8 cellular contexts compared by ENCODE assay signal in the genomic region with DNA sequence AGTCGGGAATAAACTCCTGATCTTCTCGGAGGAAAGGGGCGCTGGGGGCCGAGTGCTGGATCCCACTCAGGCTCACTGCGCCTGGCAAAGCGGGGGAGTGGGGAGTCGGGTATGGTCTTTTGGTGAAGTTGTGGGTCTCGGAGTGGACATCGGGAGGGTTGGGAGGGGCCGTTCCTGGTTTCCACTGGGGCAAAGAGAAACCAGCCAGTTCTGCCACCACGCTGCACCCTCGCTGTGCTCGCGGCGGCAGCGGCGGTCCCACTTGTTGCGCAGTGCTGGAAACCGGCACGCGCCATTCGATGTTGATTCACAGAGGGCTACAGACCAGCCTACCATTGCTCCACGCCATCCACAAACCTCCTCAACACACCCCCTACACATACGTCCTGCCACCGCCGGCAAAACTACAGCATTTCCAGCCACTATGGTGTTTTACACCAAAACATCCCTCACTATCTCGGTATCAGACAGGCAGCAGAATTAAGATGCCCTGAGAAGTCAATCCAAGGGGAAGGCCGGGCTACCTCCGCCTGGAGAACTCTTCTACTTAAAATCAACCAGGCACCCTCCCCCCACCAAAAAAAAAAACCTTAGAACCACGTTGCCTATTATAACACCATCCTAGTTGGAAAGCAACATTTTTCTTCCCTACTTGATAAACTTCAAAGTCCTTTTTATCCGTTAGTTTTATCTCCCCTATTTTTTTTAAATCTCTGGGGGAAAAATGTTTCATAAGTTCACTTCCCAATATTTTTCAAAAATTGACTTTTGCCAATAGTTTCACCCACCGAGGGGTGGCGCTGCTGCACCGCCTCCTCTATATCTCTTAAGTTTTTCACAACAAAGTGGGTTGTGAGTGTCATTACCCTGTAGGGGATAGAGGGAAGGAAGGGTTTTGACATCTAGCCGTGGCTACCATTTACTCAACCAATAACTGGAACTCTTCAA. TPM values are rescaled to one million over a fixed set of nuclear protein-coding genes. Genes with fewer than 3 reads are reported as not detected.
DNase-seq lines count a peak whose midpoint lies in the region; ATAC-seq, FAIRE-seq and TF ChIP-seq lines count a peak whose summit lies in the region.

No MANE protein-coding gene starts in this region.

- peak overlapping the region; percentile 93 for H3K4me2 ChIP-seq in endothelial cell of umbilical vein (ENCODE audit: insufficient read depth, low read length)

- TF ChIP-seq CTCF in endothelial cell of umbilical vein (IDR thresholded peaks at IDR 0.05; ENCODE audit: extremely low read depth in 1 of 2, insufficient read depth in 1 of 2, low read depth in 1 of 2, low read length in 2 of 2) (peak; percentile 73 to 82), mucosa of descending colon (IDR thresholded peaks at IDR 0.05) (no peak)

- H3K9me3 Mint-ChIP-seq in stimulated activated effector memory CD8-positive, alpha-beta T cell treated with anti-CD3 and anti-CD28 coated beads, Interleukin-12 subunit alpha, Interleukin-12 subunit beta, amount 100 ng/mL, for 72 hours = no peaks in the 10 kb centered on the region

- DNase-seq in AG08396 (ENCODE audit: low spot score) = peak; percentile 63
- peak; percentile 78 for DNase-seq in HCEC 1CT
- peak; percentile 75 to 93 for DNase-seq in NOMO-1 (lab: John Stamatoyannopoulos, UW; ENCODE audit: unreplicated experiment in 2 of 2)
- peak; percentile 70 for DNase-seq in activated T-cell treated with anti-CD3 and anti-CD28 coated beads for 1 hour (ENCODE audit: low read depth)
- peak; percentile 81 for DNase-seq in endothelial cell of umbilical vein (ENCODE audit: low read depth, low spot score)
- peak; percentile 83 to 84 (median 83) for DNase-seq in mucosa of descending colon
- DNase-seq in stimulated activated effector memory CD8-positive, alpha-beta T cell treated with anti-CD3 and anti-CD28 coated beads, Interleukin-12 subunit alpha, Interleukin-12 subunit beta, amount 100 ng/mL, for 72 hours (ENCODE audit: low spot score in 2 of 2) = peak; percentile 56 to 83

- peak overlapping the region; percentile 94 for H3K9ac ChIP-seq in endothelial cell of umbilical vein (replicated peaks; ENCODE audit: extremely low read depth, insufficient read depth, low read length)

- H3K27me3 ChIP-seq in endothelial cell of umbilical vein (ENCODE audit: control insufficient read depth in 2 of 2, insufficient read depth in 2 of 2, low read length in 2 of 2) = no peaks in the 10 kb centered on the region

- no peaks in the 10 kb centered on the region for H4K20me1 ChIP-seq in endothelial cell of umbilical vein (replicated peaks; ENCODE audit: control insufficient read depth, extremely low read depth, insufficient read depth, low read length)

- intact Hi-C loops in endothelial cell of umbilical vein (cut with micrococcal nuclease) (loop anchor here (1.0 to 5.0 kb wide), 11 partner anchors 246 to 1407 kb away; no protein-coding TSS in a partner anchor), mucosa of descending colon (cut with DNase I, micrococcal nuclease) (loop anchor here (5.0 to 10.0 kb wide), 7 partner anchors 311 to 1403 kb away; partner anchors contain the start of gene LPP (in 1 of the 2))

- H3K9me1 ChIP-seq in endothelial cell of umbilical vein (replicated peaks; ENCODE audit: control insufficient read depth, extremely low read depth, insufficient read depth, low read length) = no peaks in the 10 kb centered on the region

- no peak for TF ChIP-seq POLR2A in endothelial cell of umbilical vein (IDR thresholded peaks at IDR 0.05; ENCODE audit: low read depth, low read length)

- no peaks in the 10 kb centered on the region for H3K9me3 ChIP-seq in endothelial cell of umbilical vein (replicated peaks; ENCODE audit: control insufficient read depth, insufficient read depth, low read length)
- H3K9me3 ChIP-seq in mucosa of descending colon = no peaks in the 10 kb centered on the region

- H3K4me3 ChIP-seq in endothelial cell of umbilical vein (replicated peaks in 1 of 3; ENCODE audit: insufficient read depth in 1 of 3, low read depth in 1 of 3, low read length in 3 of 3) (peak overlapping the region; percentile 56 to 80 (median 61)), mucosa of descending colon (peak overlapping the region; percentile 20)

- dilution Hi-C loops in endothelial cell of umbilical vein (cut with MboI; ENCODE audit: extremely low pct_ligation_motif_present, low sequenced_read_pairs) = loop anchor here (5.0 to 25.0 kb wide), 2 partner anchors 921 to 1211 kb away; no protein-coding TSS in a partner anchor

- peak overlapping the region; percentile 87 for H2AFZ ChIP-seq in endothelial cell of umbilical vein (ENCODE audit: low read depth, low read length)

- peaks cover 61% of the 10 kb centered on the region for H3K4me1 Mint-ChIP-seq in stimulated activated effector memory CD8-positive, alpha-beta T cell treated with anti-CD3 and anti-CD28 coated beads, Interleukin-12 subunit alpha, Interleukin-12 subunit beta, amount 100 ng/mL, for 72 hours

- POLR2A ChIA-PET in endothelial cell of umbilical vein (lab: Charles Lee) = interaction anchor here (1.7 to 2.1 kb wide), 2 partner anchors 1206 to 1212 kb away, joined by 8 to 10 read pairs; no protein-coding TSS in a partner anchor

- ATAC-seq in mucosa of descending colon = peak; percentile 11
- peak; percentile 61 for ATAC-seq in stimulated activated effector memory CD8-positive, alpha-beta T cell treated with anti-CD3 and anti-CD28 coated beads, Interleukin-12 subunit alpha, Interleukin-12 subunit beta, amount 100 ng/mL, for 72 hours
- no peak for ATAC-seq in GM18868 (IDR thresholded peaks at IDR 0.05; ENCODE audit: unreplicated experiment)

- H3K36me3 ChIP-seq in endothelial cell of umbilical vein (ENCODE audit: control insufficient read depth in 2 of 2, extremely low read depth in 1 of 2, insufficient read depth in 2 of 2, low read length in 2 of 2) (no peaks in the 10 kb centered on the region), mucosa of descending colon (ENCODE audit: low read depth) (no peaks in the 10 kb centered on the region)

- H3K4me3 Mint-ChIP-seq in stimulated activated effector memory CD8-positive, alpha-beta T cell treated with anti-CD3 and anti-CD28 coated beads, Interleukin-12 subunit alpha, Interleukin-12 subunit beta, amount 100 ng/mL, for 72 hours = peak overlapping the region; percentile 100

- H3K79me2 ChIP-seq in endothelial cell of umbilical vein (ENCODE audit: control insufficient read depth, insufficient read depth, low read length) = peaks cover 23% of the 10 kb centered on the region

- CTCF ChIA-PET in endothelial cell of umbilical vein (lab: Charles Lee) = interaction anchor here (0.6 to 9.2 kb wide), 58 partner anchors 7 to 1492 kb away, joined by 3 to 466 read pairs (median 6); partner anchors contain the start of gene LPP

- peaks cover 73% of the 10 kb centered on the region for H3K36me3 Mint-ChIP-seq in stimulated activated effector memory CD8-positive, alpha-beta T cell treated with anti-CD3 and anti-CD28 coated beads, Interleukin-12 subunit alpha, Interleukin-12 subunit beta, amount 100 ng/mL, for 72 hours

- H3K4me1 ChIP-seq in endothelial cell of umbilical vein (ENCODE audit: control insufficient read depth, extremely low read depth, insufficient read depth, low read length) (peaks cover 42% of the 10 kb centered on the region), mucosa of descending colon (ENCODE audit: low read depth) (peaks cover 27% of the 10 kb centered on the region)

- H3K27ac Mint-ChIP-seq in stimulated activated effector memory CD8-positive, alpha-beta T cell treated with anti-CD3 and anti-CD28 coated beads, Interleukin-12 subunit alpha, Interleukin-12 subunit beta, amount 100 ng/mL, for 72 hours = peak overlapping the region; percentile 100

- BruUV-seq in endothelial cell of umbilical vein (replicated peaks; lab: Mats Ljungman, UMichigan) = no TSS peak

- peak overlapping the region; percentile 94 for H3K27ac ChIP-seq in endothelial cell of umbilical vein (ENCODE audit: insufficient read depth, low read depth, low read length)

- peak; percentile 73 for FAIRE-seq in endothelial cell of umbilical vein (lab: Jason Lieb, UNC)

TF ChIP-seq in endothelial cell of umbilical vein, 7 proteins besides CTCF, POLR2A, EP300 and RAD21:
- no peak for TF ChIP-seq JUN (IDR thresholded peaks at IDR 0.05; ENCODE audit: borderline replicate concordance, insufficient read depth, insufficient read length, low read depth)
- no peak for TF ChIP-seq MYC (IDR thresholded peaks at IDR 0.05; ENCODE audit: low read depth, low read length)
- TF ChIP-seq FOS (IDR thresholded peaks at IDR 0.05; ENCODE audit: borderline replicate concordance, insufficient read depth, low read length) = no peak
- TF ChIP-seq GATA2 (IDR thresholded peaks at IDR 0.05; ENCODE audit: insufficient read depth, insufficient read length, low read depth, low read length) = no peak
- no peak for TF ChIP-seq EZH2 (IDR thresholded peaks at IDR 0.05; ENCODE audit: borderline replicate concordance, low read depth, low read length, severe bottlenecking)

RNA-seq across cellular contexts. Expression of gene BCL6, which starts 3.6 kb away (rescaled TPM):
- 9.6 and 12.1 TPM in 2 replicates for total RNA-seq in endothelial cell of umbilical vein
- 3.8 and 6.9 TPM in 2 replicates for polyA plus RNA-seq in endothelial cell of umbilical vein
- polyA plus RNA-seq in endothelial cell of umbilical vein (2011; cell fraction: cytosol; rRNA removed) = 4.3 and 4.5 TPM in 2 replicates
- polyA plus RNA-seq in endothelial cell of umbilical vein (2011; cell fraction: nucleus; rRNA removed) = 34.1 and 35.0 TPM in 2 replicates
- polyA plus RNA-seq in endothelial cell of umbilical vein (2012) = 20.2 and 33.4 TPM in 2 replicates
- 13.7 and 18.2 TPM in 2 replicates for polyA minus RNA-seq in endothelial cell of umbilical vein
- polyA minus RNA-seq in endothelial cell of umbilical vein (2011; cell fraction: cytosol; rRNA and poly(A)+ RNA removed) = 4.2 TPM
- 35.8 and 58.8 TPM in 2 replicates for polyA minus RNA-seq in endothelial cell of umbilical vein (2011; cell fraction: nucleus; rRNA and poly(A)+ RNA removed)
- total RNA-seq in mucosa of descending colon = 100 to 1,000 TPM in 1 of 3 donors, 10 to 100 TPM in 2; 10.9 to 133 (median 23.8) TPM

RNA-seq across cellular contexts. Expression of gene RTP2, which starts 39.3 kb away (rescaled TPM):
- total RNA-seq in endothelial cell of umbilical vein (not detected in 2 replicates), mucosa of descending colon (not detected)
- polyA plus RNA-seq in endothelial cell of umbilical vein = not detected in 2 replicates
- polyA plus RNA-seq in endothelial cell of umbilical vein (2011; cell fraction: cytosol; rRNA removed) = not detected in 2 replicates
- not detected in 2 replicates for polyA plus RNA-seq in endothelial cell of umbilical vein (2011; cell fraction: nucleus; rRNA removed)
- polyA plus RNA-seq in endothelial cell of umbilical vein (2012) = not detected in 2 replicates
- not detected in 2 replicates for polyA minus RNA-seq in endothelial cell of umbilical vein
- polyA minus RNA-seq in endothelial cell of umbilical vein (2011; cell fraction: cytosol; rRNA and poly(A)+ RNA removed) = not detected
- polyA minus RNA-seq in endothelial cell of umbilical vein (2011; cell fraction: nucleus; rRNA and poly(A)+ RNA removed) = not detected in 2 replicates
